ENCODE assay signal across 1 cellular context in the genomic region with DNA sequence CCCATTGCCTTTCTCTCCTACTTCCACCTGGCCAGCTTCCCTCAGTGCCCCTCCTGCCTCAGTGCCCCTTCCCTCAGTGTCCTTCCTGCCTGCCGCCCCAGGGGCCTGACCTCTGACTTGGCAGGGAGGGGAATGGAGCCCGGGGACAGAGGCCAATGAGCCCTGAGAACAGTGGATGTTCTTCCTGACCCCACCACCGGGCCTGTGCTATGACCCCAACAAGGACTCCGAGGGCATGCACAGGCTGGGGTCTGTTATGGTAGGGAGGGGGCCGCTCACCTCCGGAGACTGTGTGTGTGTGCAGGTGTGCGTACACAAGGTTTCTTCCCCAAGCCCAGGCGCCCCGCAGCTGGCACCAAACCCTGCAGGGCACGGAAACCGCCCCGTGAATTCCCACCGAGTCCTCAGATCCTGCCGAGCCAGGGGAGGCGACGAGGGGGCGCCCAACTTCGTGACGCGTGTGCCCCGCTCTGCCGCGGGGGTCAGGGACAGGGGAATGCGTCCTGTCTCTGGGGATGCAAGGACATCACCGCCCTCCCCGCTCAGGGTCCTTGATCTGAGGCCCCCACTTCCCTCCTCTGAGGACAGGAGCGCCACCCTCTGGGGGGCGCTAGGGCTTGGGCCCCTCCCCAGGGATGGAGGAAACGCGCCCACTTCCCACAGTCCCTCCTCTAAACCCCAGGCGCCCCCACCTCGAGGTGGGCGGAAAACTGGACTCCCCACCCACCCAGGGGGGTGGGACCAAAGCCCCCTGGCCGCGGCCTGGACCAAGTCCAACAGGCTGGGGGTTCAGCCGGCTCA.
TF ChIP-seq lines count a peak whose summit lies in the region.

No MANE protein-coding gene starts in this region.

TF ChIP-seq in HepG2, 621 proteins besides CTCF, POLR2A, EP300 and RAD21 (continued from another document and continues in another):
- TF ChIP-seq, protein P1, sequence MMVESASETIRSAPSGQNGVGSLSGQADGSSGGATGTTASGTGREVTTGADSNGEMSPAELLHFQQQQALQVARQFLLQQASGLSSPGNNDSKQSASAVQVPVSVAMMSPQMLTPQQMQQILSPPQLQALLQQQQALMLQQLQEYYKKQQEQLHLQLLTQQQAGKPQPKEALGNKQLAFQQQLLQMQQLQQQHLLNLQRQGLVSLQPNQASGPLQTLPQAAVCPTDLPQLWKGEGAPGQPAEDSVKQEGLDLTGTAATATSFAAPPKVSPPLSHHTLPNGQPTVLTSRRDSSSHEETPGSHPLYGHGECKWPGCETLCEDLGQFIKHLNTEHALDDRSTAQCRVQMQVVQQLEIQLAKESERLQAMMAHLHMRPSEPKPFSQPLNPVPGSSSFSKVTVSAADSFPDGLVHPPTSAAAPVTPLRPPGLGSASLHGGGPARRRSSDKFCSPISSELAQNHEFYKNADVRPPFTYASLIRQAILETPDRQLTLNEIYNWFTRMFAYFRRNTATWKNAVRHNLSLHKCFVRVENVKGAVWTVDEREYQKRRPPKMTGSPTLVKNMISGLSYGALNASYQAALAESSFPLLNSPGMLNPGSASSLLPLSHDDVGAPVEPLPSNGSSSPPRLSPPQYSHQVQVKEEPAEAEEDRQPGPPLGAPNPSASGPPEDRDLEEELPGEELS (CRISPR knock-in tag; IDR thresholded peaks at IDR 0.05): peak; percentile 23; the same call in 1 of the 2 replicates
- TF ChIP-seq, protein P2, sequence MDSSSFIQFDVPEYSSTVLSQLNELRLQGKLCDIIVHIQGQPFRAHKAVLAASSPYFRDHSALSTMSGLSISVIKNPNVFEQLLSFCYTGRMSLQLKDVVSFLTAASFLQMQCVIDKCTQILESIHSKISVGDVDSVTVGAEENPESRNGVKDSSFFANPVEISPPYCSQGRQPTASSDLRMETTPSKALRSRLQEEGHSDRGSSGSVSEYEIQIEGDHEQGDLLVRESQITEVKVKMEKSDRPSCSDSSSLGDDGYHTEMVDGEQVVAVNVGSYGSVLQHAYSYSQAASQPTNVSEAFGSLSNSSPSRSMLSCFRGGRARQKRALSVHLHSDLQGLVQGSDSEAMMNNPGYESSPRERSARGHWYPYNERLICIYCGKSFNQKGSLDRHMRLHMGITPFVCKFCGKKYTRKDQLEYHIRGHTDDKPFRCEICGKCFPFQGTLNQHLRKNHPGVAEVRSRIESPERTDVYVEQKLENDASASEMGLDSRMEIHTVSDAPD (CRISPR knock-in tag; IDR thresholded peaks at IDR 0.05): no peak
- TF ChIP-seq ZBTB38 (CRISPR knock-in tag; IDR thresholded peaks at IDR 0.05): no peak
- TF ChIP-seq ARNTL (CRISPR knock-in tag; IDR thresholded peaks at IDR 0.05): 0 out of 2 replicates have a peak, but pooled peaks have one; percentile 28
- no peak for TF ChIP-seq KMT2A (CRISPR knock-in tag; IDR thresholded peaks at IDR 0.05)
- no peak for TF ChIP-seq ZNF484 (CRISPR knock-in tag; IDR thresholded peaks at IDR 0.05; ENCODE audit: borderline replicate concordance, low read depth)
- no peak for TF ChIP-seq SMYD3 (CRISPR knock-in tag; IDR thresholded peaks at IDR 0.05)
- TF ChIP-seq, protein P3, sequence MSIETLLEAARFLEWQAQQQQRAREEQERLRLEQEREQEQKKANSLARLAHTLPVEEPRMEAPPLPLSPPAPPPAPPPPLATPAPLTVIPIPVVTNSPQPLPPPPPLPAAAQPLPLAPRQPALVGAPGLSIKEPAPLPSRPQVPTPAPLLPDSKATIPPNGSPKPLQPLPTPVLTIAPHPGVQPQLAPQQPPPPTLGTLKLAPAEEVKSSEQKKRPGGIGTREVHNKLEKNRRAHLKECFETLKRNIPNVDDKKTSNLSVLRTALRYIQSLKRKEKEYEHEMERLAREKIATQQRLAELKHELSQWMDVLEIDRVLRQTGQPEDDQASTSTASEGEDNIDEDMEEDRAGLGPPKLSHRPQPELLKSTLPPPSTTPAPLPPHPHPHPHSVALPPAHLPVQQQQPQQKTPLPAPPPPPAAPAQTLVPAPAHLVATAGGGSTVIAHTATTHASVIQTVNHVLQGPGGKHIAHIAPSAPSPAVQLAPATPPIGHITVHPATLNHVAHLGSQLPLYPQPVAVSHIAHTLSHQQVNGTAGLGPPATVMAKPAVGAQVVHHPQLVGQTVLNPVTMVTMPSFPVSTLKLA (IDR thresholded peaks at IDR 0.05): no peak
- TF ChIP-seq ATM (IDR thresholded peaks at IDR 0.05; ENCODE audit: borderline replicate concordance): no peak
- no peak for TF ChIP-seq PPARG (CRISPR knock-in tag; conservative IDR thresholded peaks at IDR 0.05)
- TF ChIP-seq RBM22 (optimal IDR thresholded peaks at IDR 0.05; ENCODE audit: low read length): no peak
- no peak for TF ChIP-seq ZNF160 (CRISPR knock-in tag; IDR thresholded peaks at IDR 0.05)
- no peak for TF ChIP-seq ZNF180 (CRISPR knock-in tag; IDR thresholded peaks at IDR 0.05; ENCODE audit: borderline replicate concordance, low read depth)
- TF ChIP-seq SRF (IDR thresholded peaks at IDR 0.05; ENCODE audit: low read depth, low read length): no peak
- no peak for TF ChIP-seq TBL1XR1 (IDR thresholded peaks at IDR 0.05; ENCODE audit: borderline replicate concordance, low read length, partially characterized antibody)
- no peak for TF ChIP-seq TFE3 (CRISPR knock-in tag; IDR thresholded peaks at IDR 0.05)
- TF ChIP-seq, protein P4, sequence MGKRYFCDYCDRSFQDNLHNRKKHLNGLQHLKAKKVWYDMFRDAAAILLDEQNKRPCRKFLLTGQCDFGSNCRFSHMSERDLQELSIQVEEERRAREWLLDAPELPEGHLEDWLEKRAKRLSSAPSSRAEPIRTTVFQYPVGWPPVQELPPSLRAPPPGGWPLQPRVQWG (CRISPR knock-in tag; IDR thresholded peaks at IDR 0.05; ENCODE audit: borderline replicate concordance, low read depth): no peak
- no peak for TF ChIP-seq IRX3 (CRISPR knock-in tag; IDR thresholded peaks at IDR 0.05; ENCODE audit: borderline replicate concordance, low read depth)
- no peak for TF ChIP-seq TEAD2 (CRISPR knock-in tag; IDR thresholded peaks at IDR 0.05)
- TF ChIP-seq MYC (CRISPR knock-in tag; IDR thresholded peaks at IDR 0.05; ENCODE audit: borderline replicate concordance): no peak
- TF ChIP-seq U2AF1 (optimal IDR thresholded peaks at IDR 0.05; ENCODE audit: low read depth, low read length): no peak
- TF ChIP-seq NFYC (CRISPR knock-in tag; IDR thresholded peaks at IDR 0.05): no peak
- TF ChIP-seq ZUFSP (CRISPR knock-in tag; IDR thresholded peaks at IDR 0.05; ENCODE audit: borderline replicate concordance): no peak
- TF ChIP-seq YEATS2 (CRISPR knock-in tag; IDR thresholded peaks at IDR 0.05; ENCODE audit: borderline replicate concordance): no peak
- no peak for TF ChIP-seq ZNF678 (CRISPR knock-in tag; IDR thresholded peaks at IDR 0.05)
- TF ChIP-seq ZNF260 (CRISPR knock-in tag; IDR thresholded peaks at IDR 0.05; ENCODE audit: borderline replicate concordance, low read depth): no peak
- no peak for TF ChIP-seq E2F1 (CRISPR knock-in tag; IDR thresholded peaks at IDR 0.05)
- no peak for TF ChIP-seq PAX8 (CRISPR knock-in tag; IDR thresholded peaks at IDR 0.05; ENCODE audit: borderline replicate concordance)
- no peak for TF ChIP-seq SNAPC4 (CRISPR knock-in tag; IDR thresholded peaks at IDR 0.05)
- TF ChIP-seq ZNF782 (CRISPR knock-in tag; IDR thresholded peaks at IDR 0.05; ENCODE audit: borderline replicate concordance): no peak
- TF ChIP-seq ZBTB1 (CRISPR knock-in tag; IDR thresholded peaks at IDR 0.05; ENCODE audit: borderline replicate concordance): no peak
- TF ChIP-seq ZNF703 (CRISPR knock-in tag; IDR thresholded peaks at IDR 0.05; ENCODE audit: borderline replicate concordance): no peak
- no peak for TF ChIP-seq ZNF3 (CRISPR knock-in tag; IDR thresholded peaks at IDR 0.05)
- no peak for TF ChIP-seq ZNF780A (CRISPR knock-in tag; IDR thresholded peaks at IDR 0.05)
- TF ChIP-seq, protein P5, sequence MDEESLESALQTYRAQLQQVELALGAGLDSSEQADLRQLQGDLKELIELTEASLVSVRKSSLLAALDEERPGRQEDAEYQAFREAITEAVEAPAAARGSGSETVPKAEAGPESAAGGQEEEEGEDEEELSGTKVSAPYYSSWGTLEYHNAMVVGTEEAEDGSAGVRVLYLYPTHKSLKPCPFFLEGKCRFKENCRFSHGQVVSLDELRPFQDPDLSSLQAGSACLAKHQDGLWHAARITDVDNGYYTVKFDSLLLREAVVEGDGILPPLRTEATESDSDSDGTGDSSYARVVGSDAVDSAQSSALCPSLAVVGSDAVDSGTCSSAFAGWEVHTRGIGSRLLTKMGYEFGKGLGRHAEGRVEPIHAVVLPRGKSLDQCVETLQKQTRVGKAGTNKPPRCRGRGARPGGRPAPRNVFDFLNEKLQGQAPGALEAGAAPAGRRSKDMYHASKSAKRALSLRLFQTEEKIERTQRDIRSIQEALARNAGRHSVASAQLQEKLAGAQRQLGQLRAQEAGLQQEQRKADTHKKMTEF (CRISPR knock-in tag; IDR thresholded peaks at IDR 0.05): no peak; the same call in 1 of the 2 replicates
- no peak for TF ChIP-seq PAWR (CRISPR knock-in tag; IDR thresholded peaks at IDR 0.05; ENCODE audit: borderline replicate concordance)
- no peak for TF ChIP-seq SKI (IDR thresholded peaks at IDR 0.05; ENCODE audit: partially characterized antibody)
- TF ChIP-seq ZNF501 (CRISPR knock-in tag; IDR thresholded peaks at IDR 0.05): peak; percentile 75
- no peak for TF ChIP-seq NFATC3 (CRISPR knock-in tag; IDR thresholded peaks at IDR 0.05)
- TF ChIP-seq MAFG (CRISPR knock-in tag; IDR thresholded peaks at IDR 0.05): no peak
- TF ChIP-seq GFI1 (CRISPR knock-in tag; IDR thresholded peaks at IDR 0.05; ENCODE audit: borderline replicate concordance): no peak
- TF ChIP-seq ZNF234 (CRISPR knock-in tag; conservative IDR thresholded peaks at IDR 0.05): no peak
- no peak for TF ChIP-seq PBX2 (CRISPR knock-in tag; IDR thresholded peaks at IDR 0.05)
